ENCODE assay signal across 11 cellular contexts in the genomic region with DNA sequence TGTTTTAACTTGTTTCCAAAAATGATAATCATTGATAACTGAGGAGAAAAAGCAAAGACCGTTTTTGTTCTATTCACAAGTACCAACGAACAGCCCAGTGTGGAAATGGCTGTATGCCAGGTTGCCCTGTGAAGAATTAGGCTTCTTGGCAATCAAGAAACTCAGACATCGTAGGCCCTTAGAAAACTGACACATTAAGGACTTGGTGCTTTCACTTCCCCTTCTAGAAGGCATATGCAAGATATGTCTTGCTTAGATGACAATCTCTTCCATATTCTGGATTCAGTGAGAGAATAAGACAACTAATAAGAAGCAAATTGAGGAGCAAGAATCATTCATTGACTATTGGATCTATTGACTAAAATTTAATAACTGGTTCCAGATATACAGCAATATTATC. TPM values are rescaled to one million over a fixed set of nuclear protein-coding genes. Genes with fewer than 3 reads are reported as not detected.
A peak's percentile ranks its signal among the peaks of the same experiment; 100 is the strongest.
DNase-seq lines count a peak whose midpoint lies in the region; ATAC-seq and TF ChIP-seq lines count a peak whose summit lies in the region.
"Had no signal": no experiment of that assay in that cellular context is flagged by ENCODE, and none has a peak within 500 bp of the region (broad histone marks: within the 10 kb centered on the region; RNA-seq: fewer than 3 reads in every experiment).

No MANE protein-coding gene starts in this region.

- H3K27me3 Mint-ChIP-seq in type B pancreatic cell = no peaks in the 10 kb centered on the region

- DNase-seq in KBM-7 = peak; percentile 30
- DNase-seq in midbrain (lab: John Stamatoyannopoulos, UW) = peak; percentile 35
- DNase-seq in type B pancreatic cell (ENCODE audit: extremely low spot score, unreplicated experiment) = no peak
- no peak for DNase-seq in Peyer's patch
- no peak for DNase-seq in foreskin fibroblast
- DNase-seq in HuH-7 (ENCODE audit: low spot score) = no peak
- DNase-seq: IMR-90, SK-N-SH had no signal

- TF ChIP-seq POLR2A in Peyer's patch (IDR thresholded peaks at IDR 0.05) = no peak

- TF ChIP-seq CTCF in type B pancreatic cell (conservative IDR thresholded peaks at IDR 0.05) (no peak), Peyer's patch (IDR thresholded peaks at IDR 0.05) (no peak), foreskin fibroblast (IDR thresholded peaks at IDR 0.05; ENCODE audit: low read depth, low read length) (no peak)

- ATAC-seq in GM18870 (IDR thresholded peaks at IDR 0.05; ENCODE audit: unreplicated experiment) = peak; percentile 99
- ATAC-seq in HG02642 (IDR thresholded peaks at IDR 0.05; ENCODE audit: poor library complexity, unreplicated experiment) = peak; percentile 93

- no peak overlapping the region for H3K27ac Mint-ChIP-seq in type B pancreatic cell

- no peak overlapping the region for H3K27ac ChIP-seq in Peyer's patch
- H3K27ac ChIP-seq: epithelial cell of prostate had no signal

- no peaks in the 10 kb centered on the region for H3K9me3 ChIP-seq in Peyer's patch
- H3K9me3 ChIP-seq: SK-N-SH had no signal

- no peaks in the 10 kb centered on the region for H3K36me3 ChIP-seq in Peyer's patch

- in situ Hi-C loops in KBM-7 (cut with MboI; ENCODE audit: low pct_unique_long_range_greater_than_20kb, low sequenced_read_pairs) = no loop called here

- no peaks in the 10 kb centered on the region for H3K9me3 Mint-ChIP-seq in type B pancreatic cell

- no peak overlapping the region for H3K4me3 Mint-ChIP-seq in type B pancreatic cell

- H3K27me3 ChIP-seq in Peyer's patch = no peaks in the 10 kb centered on the region

- no peaks in the 10 kb centered on the region for H3K4me1 ChIP-seq in Peyer's patch

- H3K4me1 Mint-ChIP-seq in type B pancreatic cell (ENCODE audit: unreplicated experiment) = peaks cover 5% of the 10 kb centered on the region

- H3K36me3 Mint-ChIP-seq in type B pancreatic cell = peaks cover 4% of the 10 kb centered on the region

- H3K4me3 ChIP-seq in Peyer's patch (no peak overlapping the region), foreskin fibroblast (ENCODE audit: low read depth in 1 of 2, low read length in 2 of 2) (no peak overlapping the region)

RNA-seq across cellular contexts. Expression of a gene that starts 56.6 kb away (rescaled TPM):
- total RNA-seq in type B pancreatic cell (ENCODE audit: low replicate concordance) = 18.5 and 21.0 TPM in 2 replicates
- 10 to 100 TPM; 11.7 to 75.9 (median 18.9) TPM for total RNA-seq in Peyer's patch

RNA-seq across cellular contexts. Expression of a gene that starts 56.7 kb away (rescaled TPM):
- total RNA-seq in type B pancreatic cell (ENCODE audit: low replicate concordance) = 62.1 and 77.9 TPM in 2 replicates
- 10 to 100 TPM; 15.4 to 56.9 (median 32.9) TPM for total RNA-seq in Peyer's patch

Comparison
In these comparisons a context has a peak if more than half of its experiments do, and no peak if none do; other contexts are left out.
1. DNase-seq: peak in KBM-7 (single experiment) and midbrain (single experiment); none in type B pancreatic cell (single experiment), Peyer's patch (0 of 3), foreskin fibroblast (0 of 2) and HuH-7 (single experiment).